Comparison of ENCODE assay signal across 30 cellular contexts in genomic region chr3:194251007-194251406, GRCh38.
DNase-seq lines count a peak whose midpoint lies in the region; ATAC-seq, FAIRE-seq and TF ChIP-seq lines count a peak whose summit lies in the region.
"Had no signal": no experiment of that assay in that cellular context is flagged by ENCODE, and none has a peak within 500 bp of the region (broad histone marks: within the 10 kb centered on the region; RNA-seq: fewer than 3 reads in every experiment).

No MANE protein-coding gene starts in this region.

- no peak for ATAC-seq in GM21390 (IDR thresholded peaks at IDR 0.05; ENCODE audit: unreplicated experiment)
- ATAC-seq: CD8-positive, alpha-beta T cell; natural killer cell treated with Interleukin-12 subunit alpha and Interleukin-12 subunit beta and Interleukin-15 and Interleukin-18, amount 100 ng/mL, for 72 hours; PC-3 had no signal

- H3K18ac ChIP-seq in neuronal stem cell (ENCODE audit: low read length): peak overlapping the region; percentile 86

- H3K9me3 ChIP-seq in BLaER1 (no peaks in the 10 kb centered on the region), adipocyte (ENCODE audit: control insufficient read depth, low read length) (no peaks in the 10 kb centered on the region), kidney (ENCODE audit: control insufficient read depth in 1 of 2, low read length in 2 of 2) (no peaks in the 10 kb centered on the region), neuronal stem cell (replicated peaks in 1 of 2; ENCODE audit: control insufficient read depth in 2 of 2, insufficient read depth in 1 of 2, low read depth in 1 of 2, low read length in 2 of 2) (peaks cover 0 to 6% of the 10 kb centered on the region in 2 donors)
- no peaks in the 10 kb centered on the region for H3K9me3 ChIP-seq in effector memory CD4-positive, alpha-beta T cell (ENCODE audit: control insufficient read depth, low read length)
- H3K9me3 ChIP-seq: ascending aorta, mucosa of descending colon, pancreas had no signal

- H3K27ac ChIP-seq in BLaER1 (no peak overlapping the region), kidney (ENCODE audit: low read depth in 2 of 2, low read length in 2 of 2) (no peak overlapping the region), neuronal stem cell (replicated peaks; ENCODE audit: low read length) (no peak overlapping the region)
- no peak overlapping the region for H3K27ac ChIP-seq in effector memory CD4-positive, alpha-beta T cell (ENCODE audit: insufficient read depth, low read length, poor library complexity, severe bottlenecking)
- H3K27ac ChIP-seq: ascending aorta, HL-60, pancreas had no signal

- intact Hi-C loops in kidney (cut with DNase I): no loop called here

- DNase-seq in adipocyte (ENCODE audit: low read depth): no peak
- no peak for DNase-seq in kidney
- DNase-seq in neuronal stem cell (ENCODE audit: low spot score): no peak
- no peak for DNase-seq in effector memory CD4-positive, alpha-beta T cell
- no peak for DNase-seq in NCI-H345 (lab: John Stamatoyannopoulos, UW)
- DNase-seq in GM13977 (ENCODE audit: low spot score): no peak
- DNase-seq: activated CD4-positive, alpha-beta memory T cell treated with anti-CD3 and anti-CD28 coated beads for 36 hours; activated CD4-positive, alpha-beta T cell treated with anti-CD3 and anti-CD28 coated beads for 1 hour; activated gamma-delta T cell; activated naive CD8-positive, alpha-beta T cell treated with anti-CD3 and anti-CD28 coated beads, Interleukin-2, amount 10 ng/mL, durations not matched to agents 7 days and 5 days; activated T-cell treated with anti-CD3 and anti-CD28 coated beads, Interleukin-2, amount 50 U/mL, for 1 hour; AML-193; caudate nucleus; EL; NCI-H1417 treated with DMSO at 0.1 percent for 48 hours; NCI-H2029 treated with DMSO at 0.1 percent for 48 hours; NK-92 treated with Interleukin-12 subunit alpha and Interleukin-12 subunit beta, amount 100 ng/mL, for 24 hours; PC-3; stimulated activated CD8-positive, alpha-beta memory T cell treated with anti-CD3 and anti-CD28 coated beads, Interleukin-4, amount 100 ng/mL, for 48 hours had no signal

- H3K4ac ChIP-seq in neuronal stem cell (ENCODE audit: low read length): no peak overlapping the region

- no peak overlapping the region for H4K8ac ChIP-seq in neuronal stem cell (ENCODE audit: low read depth, low read length)

- peak overlapping the region; percentile 3 for H2AK5ac ChIP-seq in neuronal stem cell (ENCODE audit: low read depth, low read length)

- peaks cover 34% of the 10 kb centered on the region for H3K27me3 ChIP-seq in BLaER1
- H3K27me3 ChIP-seq in adipocyte (replicated peaks; ENCODE audit: control insufficient read depth, insufficient read depth, low read length): peaks cover 30% of the 10 kb centered on the region
- no peaks in the 10 kb centered on the region for H3K27me3 ChIP-seq in neuronal stem cell (ENCODE audit: control insufficient read depth in 3 of 3, insufficient read depth in 3 of 3, low read depth in 1 of 3, low read length in 3 of 3)
- H3K27me3 ChIP-seq in effector memory CD4-positive, alpha-beta T cell (replicated peaks; ENCODE audit: control insufficient read depth, insufficient read depth, low read length, poor library complexity, severe bottlenecking): no peaks in the 10 kb centered on the region
- H3K27me3 ChIP-seq: ascending aorta, pancreas had no signal

- H3K9ac ChIP-seq in BLaER1 (no peak overlapping the region), adipocyte (ENCODE audit: low read length) (no peak overlapping the region), kidney (ENCODE audit: low read length in 2 of 2) (no peak overlapping the region), neuronal stem cell (ENCODE audit: low read depth, low read length, poor library complexity) (no peak overlapping the region)

- in situ Hi-C loops in GM13977 (cut with MboI; ENCODE audit: low pct_unique_long_range_greater_than_20kb, low sequenced_read_pairs, unreplicated experiment): no loop called here

- H2BK15ac ChIP-seq in neuronal stem cell (ENCODE audit: low read length): peak overlapping the region; percentile 57

- H3K4me1 ChIP-seq in BLaER1 (peaks cover 43% of the 10 kb centered on the region), adipocyte (ENCODE audit: control insufficient read depth, insufficient read depth, low read length) (peaks cover 20% of the 10 kb centered on the region), kidney (ENCODE audit: control insufficient read depth in 1 of 2, insufficient read depth in 1 of 2, low read depth in 1 of 2, low read length in 2 of 2) (peaks cover 7 to 16% of the 10 kb centered on the region in 2 donors), neuronal stem cell (ENCODE audit: control insufficient read depth in 2 of 2, insufficient read depth in 1 of 2, low read depth in 1 of 2, low read length in 2 of 2) (peaks cover 19 to 33% of the 10 kb centered on the region in 2 donors)
- H3K4me1 ChIP-seq in effector memory CD4-positive, alpha-beta T cell (ENCODE audit: control insufficient read depth, insufficient read depth, low read length, poor library complexity, severe bottlenecking): peaks cover 11% of the 10 kb centered on the region
- H3K4me1 ChIP-seq: ascending aorta had no signal

- H2BK5ac ChIP-seq in neuronal stem cell (ENCODE audit: low read length): no peak overlapping the region

- no peak overlapping the region for H2BK12ac ChIP-seq in neuronal stem cell (ENCODE audit: low read length)

- no peak overlapping the region for H3K4me3 ChIP-seq in BLaER1
- H3K4me3 ChIP-seq in adipocyte (ENCODE audit: low read length): peak overlapping the region; percentile 26
- peak overlapping the region; percentile 5 to 26 for H3K4me3 ChIP-seq in kidney (ENCODE audit: low read length in 2 of 2)
- no peak overlapping the region for H3K4me3 ChIP-seq in neuronal stem cell (ENCODE audit: low read length in 2 of 2)
- no peak overlapping the region for H3K4me3 ChIP-seq in effector memory CD4-positive, alpha-beta T cell (ENCODE audit: insufficient read depth, low read depth, low read length, poor library complexity, severe bottlenecking)
- H3K4me3 ChIP-seq: ascending aorta, lung, mucosa of descending colon, pancreas had no signal

- TF ChIP-seq CTCF in kidney (IDR thresholded peaks at IDR 0.05; ENCODE audit: borderline replicate concordance, extremely low read depth, insufficient read depth) (no peak), GM13977 (IDR thresholded peaks at IDR 0.05; ENCODE audit: extremely low read depth, insufficient read depth, missing control alignments) (no peak)

- H2BK120ac ChIP-seq in neuronal stem cell (ENCODE audit: low read depth, low read length): no peak overlapping the region

- H4K20me1 ChIP-seq in BLaER1: no peaks in the 10 kb centered on the region

- H3K79me1 ChIP-seq in neuronal stem cell (ENCODE audit: low read depth, low read length): no peaks in the 10 kb centered on the region

- H3K36me3 ChIP-seq in BLaER1: no peaks in the 10 kb centered on the region
- H3K36me3 ChIP-seq in adipocyte (ENCODE audit: control insufficient read depth, insufficient read depth, low read length, severe bottlenecking): no peaks in the 10 kb centered on the region
- H3K36me3 ChIP-seq in kidney (ENCODE audit: control insufficient read depth in 1 of 2, insufficient read depth in 2 of 2, low read length in 2 of 2): no peaks in the 10 kb centered on the region
- H3K36me3 ChIP-seq in neuronal stem cell (replicated peaks in 1 of 2; ENCODE audit: control insufficient read depth in 2 of 2, insufficient read depth in 2 of 2, low read length in 2 of 2): no peaks in the 10 kb centered on the region
- no peaks in the 10 kb centered on the region for H3K36me3 ChIP-seq in effector memory CD4-positive, alpha-beta T cell (ENCODE audit: control insufficient read depth, insufficient read depth, low read length)
- H3K36me3 ChIP-seq: ascending aorta, pancreas had no signal

- no CpG with 5 or more reads among the region's 10 CpGs for WGBS in neuronal stem cell (ENCODE audit: extremely low coverage in 2 of 2, insufficient read length in 2 of 2, insufficient replicate concordance in 1 of 2), 2 donors

- no peak overlapping the region for H4K91ac ChIP-seq in neuronal stem cell (ENCODE audit: low read depth, low read length, poor library complexity)

- no peak for FAIRE-seq in kidney (lab: Jason Lieb, UNC)
- FAIRE-seq: GM18507, GM19239, pancreas had no signal

- H3K23ac ChIP-seq in neuronal stem cell (ENCODE audit: low read depth, low read length, poor library complexity): no peak overlapping the region

- H3K4me2 ChIP-seq in BLaER1 (peak overlapping the region; percentile 34), neuronal stem cell (ENCODE audit: insufficient read depth, low read length, poor library complexity, severe bottlenecking) (no peak overlapping the region)

- no peak overlapping the region for H2AFZ ChIP-seq in neuronal stem cell (ENCODE audit: low read length)

- no peak overlapping the region for H3K14ac ChIP-seq in neuronal stem cell (ENCODE audit: low read length)

Comparison
In these comparisons a context has a peak if more than half of its experiments do, and no peak if none do; other contexts are left out.
1. H3K4me3 ChIP-seq: peak in adipocyte (single experiment) and kidney (2 of 2); none in BLaER1 (single experiment), neuronal stem cell (0 of 2) and effector memory CD4-positive, alpha-beta T cell (single experiment).